14 cellular contexts compared by ENCODE assay signal in the genomic region with DNA sequence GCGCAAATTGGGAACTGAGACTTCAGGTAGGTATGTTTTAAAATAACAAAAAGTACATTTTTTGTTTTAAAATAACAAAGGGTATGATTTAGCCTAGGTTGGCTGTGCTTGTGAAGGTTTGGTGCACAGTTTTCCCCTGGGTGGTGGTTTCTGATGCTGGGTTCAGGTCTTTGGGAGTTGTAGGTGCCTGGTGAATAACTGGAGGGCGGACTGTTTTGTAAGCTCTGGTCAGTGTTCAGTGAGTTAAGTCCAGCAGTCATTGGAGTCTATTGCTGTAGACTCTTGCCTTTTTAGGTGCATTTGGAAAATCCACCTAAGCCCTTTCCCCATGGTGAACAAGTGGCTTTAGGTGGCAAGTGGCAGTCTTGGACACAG.
"Had no signal": no experiment of that assay in that cellular context is flagged by ENCODE, and none has a peak within 500 bp of the region (broad histone marks: within the 10 kb centered on the region; RNA-seq: fewer than 3 reads in every experiment).

No MANE protein-coding gene starts in this region.

- H3K9me3 Mint-ChIP-seq: activated T-helper 1 cell treated with anti-CD3 and anti-CD28 coated beads, Interleukin-12 subunit alpha, Interleukin-12 subunit beta, Interleukin-2, Interleukin-4 antibody, amounts not matched to agents 30 ng/mL and 10 ng/mL and 1 ng/mL, durations not matched to agents 14 hours and 24 hours and 36 hours; natural killer cell; T-cell had no signal

- H3K27ac ChIP-seq: coronary artery, VCaP had no signal

- DNase-seq: activated CD4-positive, alpha-beta T cell treated with anti-CD3 and anti-CD28 coated beads for 4 hours; activated naive CD4-positive, alpha-beta T cell; caudate nucleus; effector CD4-positive, alpha-beta T cell; kidney glomerular epithelial cell; natural killer cell; occipital lobe; stimulated activated CD4-positive, alpha-beta T cell treated with anti-CD3 and anti-CD28 coated beads, Interleukin-12 subunit alpha, Interleukin-12 subunit beta, amount 100 ng/mL, for 4 hours; stimulated activated naive CD4-positive, alpha-beta T cell; T-cell had no signal

- ATAC-seq: natural killer cell, sciatic nerve, T-cell had no signal

- H3K27ac Mint-ChIP-seq: activated T-helper 1 cell treated with anti-CD3 and anti-CD28 coated beads, Interleukin-12 subunit alpha, Interleukin-12 subunit beta, Interleukin-2, Interleukin-4 antibody, amounts not matched to agents 30 ng/mL and 10 ng/mL and 1 ng/mL, durations not matched to agents 14 hours and 24 hours and 36 hours; natural killer cell; T-cell had no signal

- H3K27me3 Mint-ChIP-seq: T-cell had no signal

- H3K4me3 ChIP-seq: coronary artery had no signal

- H3K4me3 Mint-ChIP-seq: activated T-helper 1 cell treated with anti-CD3 and anti-CD28 coated beads, Interleukin-12 subunit alpha, Interleukin-12 subunit beta, Interleukin-2, Interleukin-4 antibody, amounts not matched to agents 30 ng/mL and 10 ng/mL and 1 ng/mL, durations not matched to agents 14 hours and 24 hours and 36 hours; natural killer cell; T-cell had no signal

- H3K36me3 Mint-ChIP-seq: natural killer cell, T-cell had no signal
